ENCODE assay signal across 1 cellular context in genomic region chr1:9234223-9235122, GRCh38.
TF ChIP-seq lines count a peak whose summit lies in the region.

Gene H6PD (plus strand): TSS chr1:9234774. CDS start chr1:9244935, 10,161 bp downstream.

TF ChIP-seq in HepG2, 621 proteins besides CTCF, POLR2A, EP300 and RAD21 (continued from another document and continues in another):
- TF ChIP-seq JUNB (CRISPR knock-in tag; IDR thresholded peaks at IDR 0.05; ENCODE audit: borderline replicate concordance) (no peak), ZNF589 (CRISPR knock-in tag; conservative IDR thresholded peaks at IDR 0.05) (0 out of 2 replicates have a peak, but pooled peaks have one; percentile 31), ZNF773 (CRISPR knock-in tag; IDR thresholded peaks at IDR 0.05; ENCODE audit: borderline replicate concordance) (peak; percentile 94; the same call in 1 of the 2 replicates), ZGPAT (CRISPR knock-in tag; IDR thresholded peaks at IDR 0.05) (no peak), RXRB (CRISPR knock-in tag; IDR thresholded peaks at IDR 0.05; ENCODE audit: borderline replicate concordance) (peak; percentile 36; the same call in 1 of the 2 replicates), NRL (CRISPR knock-in tag; IDR thresholded peaks at IDR 0.05; ENCODE audit: borderline replicate concordance) (no peak; the same call in 1 of the 2 replicates), ZNF747 (CRISPR knock-in tag; IDR thresholded peaks at IDR 0.05; ENCODE audit: borderline replicate concordance) (0 out of 2 replicates have a peak, but pooled peaks have one; percentile 72), ZNF674 (CRISPR knock-in tag; IDR thresholded peaks at IDR 0.05; ENCODE audit: low read depth) (0 out of 2 replicates have a peak, but pooled peaks have one; percentile 17), MAFG (CRISPR knock-in tag; IDR thresholded peaks at IDR 0.05) (no peak), ZNF652 (CRISPR knock-in tag; IDR thresholded peaks at IDR 0.05; ENCODE audit: borderline replicate concordance, low read depth) (no peak), EEA1 (CRISPR knock-in tag; IDR thresholded peaks at IDR 0.05; ENCODE audit: borderline replicate concordance) (peak; percentile 79; the same call in 1 of the 2 replicates), SKIL (CRISPR knock-in tag; IDR thresholded peaks at IDR 0.05; ENCODE audit: borderline replicate concordance) (0 out of 2 replicates have a peak, but pooled peaks have one; percentile 52), FUBP1 (CRISPR knock-in tag; IDR thresholded peaks at IDR 0.05; ENCODE audit: borderline replicate concordance) (0 out of 2 replicates have a peak, but pooled peaks have one; percentile 96), GLI4 (CRISPR knock-in tag; IDR thresholded peaks at IDR 0.05; ENCODE audit: borderline replicate concordance) (peak; percentile 47; the same call in 1 of the 2 replicates), NFATC3 (CRISPR knock-in tag; IDR thresholded peaks at IDR 0.05) (no peak), ATF6 (CRISPR knock-in tag; conservative IDR thresholded peaks at IDR 0.05) (no peak), ZEB1 (IDR thresholded peaks at IDR 0.05; ENCODE audit: insufficient replicate concordance, low read depth) (no peak), NFKB2 (CRISPR knock-in tag; IDR thresholded peaks at IDR 0.05; ENCODE audit: borderline replicate concordance) (peak; percentile 54), MIER3 (CRISPR knock-in tag; IDR thresholded peaks at IDR 0.05; ENCODE audit: borderline replicate concordance) (peak; percentile 70; the same call in 1 of the 2 replicates)
- TF ChIP-seq, protein P1, sequence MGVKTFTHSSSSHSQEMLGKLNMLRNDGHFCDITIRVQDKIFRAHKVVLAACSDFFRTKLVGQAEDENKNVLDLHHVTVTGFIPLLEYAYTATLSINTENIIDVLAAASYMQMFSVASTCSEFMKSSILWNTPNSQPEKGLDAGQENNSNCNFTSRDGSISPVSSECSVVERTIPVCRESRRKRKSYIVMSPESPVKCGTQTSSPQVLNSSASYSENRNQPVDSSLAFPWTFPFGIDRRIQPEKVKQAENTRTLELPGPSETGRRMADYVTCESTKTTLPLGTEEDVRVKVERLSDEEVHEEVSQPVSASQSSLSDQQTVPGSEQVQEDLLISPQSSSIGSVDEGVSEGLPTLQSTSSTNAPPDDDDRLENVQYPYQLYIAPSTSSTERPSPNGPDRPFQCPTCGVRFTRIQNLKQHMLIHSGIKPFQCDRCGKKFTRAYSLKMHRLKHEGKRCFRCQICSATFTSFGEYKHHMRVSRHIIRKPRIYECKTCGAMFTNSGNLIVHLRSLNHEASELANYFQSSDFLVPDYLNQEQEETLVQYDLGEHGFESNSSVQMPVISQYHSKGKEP (CRISPR knock-in tag; IDR thresholded peaks at IDR 0.05): no peak
- TF ChIP-seq, protein P2, sequence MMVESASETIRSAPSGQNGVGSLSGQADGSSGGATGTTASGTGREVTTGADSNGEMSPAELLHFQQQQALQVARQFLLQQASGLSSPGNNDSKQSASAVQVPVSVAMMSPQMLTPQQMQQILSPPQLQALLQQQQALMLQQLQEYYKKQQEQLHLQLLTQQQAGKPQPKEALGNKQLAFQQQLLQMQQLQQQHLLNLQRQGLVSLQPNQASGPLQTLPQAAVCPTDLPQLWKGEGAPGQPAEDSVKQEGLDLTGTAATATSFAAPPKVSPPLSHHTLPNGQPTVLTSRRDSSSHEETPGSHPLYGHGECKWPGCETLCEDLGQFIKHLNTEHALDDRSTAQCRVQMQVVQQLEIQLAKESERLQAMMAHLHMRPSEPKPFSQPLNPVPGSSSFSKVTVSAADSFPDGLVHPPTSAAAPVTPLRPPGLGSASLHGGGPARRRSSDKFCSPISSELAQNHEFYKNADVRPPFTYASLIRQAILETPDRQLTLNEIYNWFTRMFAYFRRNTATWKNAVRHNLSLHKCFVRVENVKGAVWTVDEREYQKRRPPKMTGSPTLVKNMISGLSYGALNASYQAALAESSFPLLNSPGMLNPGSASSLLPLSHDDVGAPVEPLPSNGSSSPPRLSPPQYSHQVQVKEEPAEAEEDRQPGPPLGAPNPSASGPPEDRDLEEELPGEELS (CRISPR knock-in tag; IDR thresholded peaks at IDR 0.05): peak; percentile 40; the same call in 1 of the 2 replicates
- TF ChIP-seq, protein P3, sequence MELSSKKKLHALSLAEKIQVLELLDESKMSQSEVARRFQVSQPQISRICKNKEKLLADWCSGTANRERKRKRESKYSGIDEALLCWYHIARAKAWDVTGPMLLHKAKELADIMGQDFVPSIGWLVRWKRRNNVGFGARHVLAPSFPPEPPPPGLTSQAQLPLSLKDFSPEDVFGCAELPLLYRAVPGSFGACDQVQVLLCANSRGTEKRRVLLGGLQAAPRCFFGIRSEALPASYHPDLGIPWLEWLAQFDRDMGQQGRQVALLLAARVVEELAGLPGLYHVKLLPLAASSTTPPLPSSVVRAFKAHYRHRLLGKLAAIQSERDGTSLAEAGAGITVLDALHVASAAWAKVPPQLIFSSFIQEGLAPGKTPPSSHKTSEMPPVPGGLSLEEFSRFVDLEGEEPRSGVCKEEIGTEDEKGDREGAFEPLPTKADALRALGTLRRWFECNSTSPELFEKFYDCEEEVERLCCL (CRISPR knock-in tag; IDR thresholded peaks at IDR 0.05; ENCODE audit: borderline replicate concordance): no peak
- TF ChIP-seq, protein P4, sequence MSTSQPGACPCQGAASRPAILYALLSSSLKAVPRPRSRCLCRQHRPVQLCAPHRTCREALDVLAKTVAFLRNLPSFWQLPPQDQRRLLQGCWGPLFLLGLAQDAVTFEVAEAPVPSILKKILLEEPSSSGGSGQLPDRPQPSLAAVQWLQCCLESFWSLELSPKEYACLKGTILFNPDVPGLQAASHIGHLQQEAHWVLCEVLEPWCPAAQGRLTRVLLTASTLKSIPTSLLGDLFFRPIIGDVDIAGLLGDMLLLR (CRISPR knock-in tag; IDR thresholded peaks at IDR 0.05): peak; percentile 49; the same call in 1 of the 2 replicates
- TF ChIP-seq, protein P5, sequence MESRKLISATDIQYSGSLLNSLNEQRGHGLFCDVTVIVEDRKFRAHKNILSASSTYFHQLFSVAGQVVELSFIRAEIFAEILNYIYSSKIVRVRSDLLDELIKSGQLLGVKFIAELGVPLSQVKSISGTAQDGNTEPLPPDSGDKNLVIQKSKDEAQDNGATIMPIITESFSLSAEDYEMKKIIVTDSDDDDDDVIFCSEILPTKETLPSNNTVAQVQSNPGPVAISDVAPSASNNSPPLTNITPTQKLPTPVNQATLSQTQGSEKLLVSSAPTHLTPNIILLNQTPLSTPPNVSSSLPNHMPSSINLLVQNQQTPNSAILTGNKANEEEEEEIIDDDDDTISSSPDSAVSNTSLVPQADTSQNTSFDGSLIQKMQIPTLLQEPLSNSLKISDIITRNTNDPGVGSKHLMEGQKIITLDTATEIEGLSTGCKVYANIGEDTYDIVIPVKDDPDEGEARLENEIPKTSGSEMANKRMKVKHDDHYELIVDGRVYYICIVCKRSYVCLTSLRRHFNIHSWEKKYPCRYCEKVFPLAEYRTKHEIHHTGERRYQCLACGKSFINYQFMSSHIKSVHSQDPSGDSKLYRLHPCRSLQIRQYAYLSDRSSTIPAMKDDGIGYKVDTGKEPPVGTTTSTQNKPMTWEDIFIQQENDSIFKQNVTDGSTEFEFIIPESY (CRISPR knock-in tag; IDR thresholded peaks at IDR 0.05): peak; percentile 22; the same call in 1 of the 2 replicates
- TF ChIP-seq, protein P6, sequence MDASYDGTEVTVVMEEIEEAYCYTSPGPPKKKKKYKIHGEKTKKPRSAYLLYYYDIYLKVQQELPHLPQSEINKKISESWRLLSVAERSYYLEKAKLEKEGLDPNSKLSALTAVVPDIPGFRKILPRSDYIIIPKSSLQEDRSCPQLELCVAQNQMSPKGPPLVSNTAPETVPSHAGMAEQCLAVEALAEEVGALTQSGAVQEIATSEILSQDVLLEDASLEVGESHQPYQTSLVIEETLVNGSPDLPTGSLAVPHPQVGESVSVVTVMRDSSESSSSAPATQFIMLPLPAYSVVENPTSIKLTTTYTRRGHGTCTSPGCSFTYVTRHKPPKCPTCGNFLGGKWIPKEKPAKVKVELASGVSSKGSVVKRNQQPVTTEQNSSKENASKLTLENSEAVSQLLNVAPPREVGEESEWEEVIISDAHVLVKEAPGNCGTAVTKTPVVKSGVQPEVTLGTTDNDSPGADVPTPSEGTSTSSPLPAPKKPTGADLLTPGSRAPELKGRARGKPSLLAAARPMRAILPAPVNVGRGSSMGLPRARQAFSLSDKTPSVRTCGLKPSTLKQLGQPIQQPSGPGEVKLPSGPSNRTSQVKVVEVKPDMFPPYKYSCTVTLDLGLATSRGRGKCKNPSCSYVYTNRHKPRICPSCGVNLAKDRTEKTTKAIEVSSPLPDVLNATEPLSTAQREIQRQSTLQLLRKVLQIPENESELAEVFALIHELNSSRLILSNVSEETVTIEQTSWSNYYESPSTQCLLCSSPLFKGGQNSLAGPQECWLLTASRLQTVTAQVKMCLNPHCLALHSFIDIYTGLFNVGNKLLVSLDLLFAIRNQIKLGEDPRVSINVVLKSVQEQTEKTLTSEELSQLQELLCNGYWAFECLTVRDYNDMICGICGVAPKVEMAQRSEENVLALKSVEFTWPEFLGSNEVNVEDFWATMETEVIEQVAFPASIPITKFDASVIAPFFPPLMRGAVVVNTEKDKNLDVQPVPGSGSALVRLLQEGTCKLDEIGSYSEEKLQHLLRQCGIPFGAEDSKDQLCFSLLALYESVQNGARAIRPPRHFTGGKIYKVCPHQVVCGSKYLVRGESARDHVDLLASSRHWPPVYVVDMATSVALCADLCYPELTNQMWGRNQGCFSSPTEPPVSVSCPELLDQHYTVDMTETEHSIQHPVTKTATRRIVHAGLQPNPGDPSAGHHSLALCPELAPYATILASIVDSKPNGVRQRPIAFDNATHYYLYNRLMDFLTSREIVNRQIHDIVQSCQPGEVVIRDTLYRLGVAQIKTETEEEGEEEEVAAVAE (CRISPR knock-in tag; IDR thresholded peaks at IDR 0.05; ENCODE audit: borderline replicate concordance): no peak
